In the genomic region with DNA sequence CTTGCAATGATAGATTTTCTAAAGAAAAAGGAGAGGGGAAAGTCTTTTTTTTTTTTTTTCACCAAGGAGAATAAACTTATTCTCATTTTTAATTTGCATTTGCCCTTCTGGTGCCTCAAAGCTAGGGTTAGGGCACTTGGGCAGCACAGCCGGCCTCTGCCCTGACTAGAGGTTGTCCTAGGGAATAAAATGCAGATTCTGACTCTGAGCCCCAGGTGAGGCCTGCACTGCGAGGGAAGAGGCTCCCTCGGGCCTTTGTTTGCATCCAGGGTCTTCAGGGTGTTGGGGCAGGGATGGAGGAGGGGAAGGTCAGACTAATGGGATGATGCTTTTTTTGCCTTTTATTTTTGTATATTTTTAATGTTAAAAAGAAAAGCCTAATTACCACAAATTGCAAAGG, we compare ENCODE assay signal across 24 cellular contexts. TPM values are rescaled to one million over a fixed set of nuclear protein-coding genes. Genes with fewer than 3 reads are reported as not detected.
DNase-seq lines count a peak whose midpoint lies in the region; ATAC-seq, FAIRE-seq and TF ChIP-seq lines count a peak whose summit lies in the region.
"Had no signal": no experiment of that assay in that cellular context is flagged by ENCODE, and none has a peak within 500 bp of the region (broad histone marks: within the 10 kb centered on the region; RNA-seq: fewer than 3 reads in every experiment).

No MANE protein-coding gene starts in this region.

- H3K27me3 ChIP-seq in heart right ventricle = no peaks in the 10 kb centered on the region
- H3K27me3 ChIP-seq: BE2C had no signal

- H3K4me1 Mint-ChIP-seq in chondrocyte (ENCODE audit: low read depth) (peaks cover 9% of the 10 kb centered on the region), type B pancreatic cell (ENCODE audit: unreplicated experiment) (peaks cover 12% of the 10 kb centered on the region)
- H3K4me1 Mint-ChIP-seq: CD4-positive, CD25-positive, alpha-beta regulatory T cell; CD8-positive, alpha-beta memory T cell had no signal

- intact Hi-C loops in heart right ventricle (cut with DNase I) = loop anchor here in 3 of 10 donors (5.0 to 10.0 kb wide), 3 partner anchors 62 to 69 kb away; a partner anchor contains a TSS
- intact Hi-C loops in left ventricle myocardium superior (cut with micrococcal nuclease) = no loop called here
- intact Hi-C loops in kidney (cut with DNase I) = no loop called here

- H3K36me3 Mint-ChIP-seq in chondrocyte (ENCODE audit: low read depth) = no peaks in the 10 kb centered on the region
- no peaks in the 10 kb centered on the region for H3K36me3 Mint-ChIP-seq in type B pancreatic cell
- H3K36me3 Mint-ChIP-seq: CD4-positive, CD25-positive, alpha-beta regulatory T cell; CD8-positive, alpha-beta memory T cell had no signal

- H3K27me3 Mint-ChIP-seq in chondrocyte (ENCODE audit: low read depth) (peaks cover 2% of the 10 kb centered on the region), type B pancreatic cell (no peaks in the 10 kb centered on the region)

- no peak for FAIRE-seq in kidney (lab: Jason Lieb, UNC)
- FAIRE-seq: A204.1, GM12878, GM19239, H54 had no signal

- H3K4me1 ChIP-seq in heart right ventricle (peaks cover 0 to 62% (median 16%) of the 10 kb centered on the region in 9 donors), kidney (ENCODE audit: control insufficient read depth in 1 of 2, insufficient read depth in 1 of 2, low read depth in 1 of 2, low read length in 2 of 2) (no peaks in the 10 kb centered on the region)
- H3K4me1 ChIP-seq: BE2C had no signal

- H3K36me3 ChIP-seq in heart right ventricle (no peaks in the 10 kb centered on the region), kidney (ENCODE audit: control insufficient read depth in 1 of 2, insufficient read depth in 2 of 2, low read length in 2 of 2) (no peaks in the 10 kb centered on the region)
- H3K36me3 ChIP-seq: BE2C had no signal

- H3K9me3 Mint-ChIP-seq in chondrocyte (ENCODE audit: low read depth) (no peaks in the 10 kb centered on the region), type B pancreatic cell (no peaks in the 10 kb centered on the region)
- H3K9me3 Mint-ChIP-seq: CD4-positive, CD25-positive, alpha-beta regulatory T cell; CD8-positive, alpha-beta memory T cell had no signal

- no peak for ATAC-seq in heart right ventricle
- no peak for ATAC-seq in left ventricle myocardium superior
- no peak for ATAC-seq in GM19463 (IDR thresholded peaks at IDR 0.05; ENCODE audit: unreplicated experiment)
- ATAC-seq: GM12878 had no signal

- H3K4me3 ChIP-seq in heart right ventricle (no peak overlapping the region), kidney (ENCODE audit: low read length in 2 of 2) (no peak overlapping the region)
- H3K4me3 ChIP-seq: GM12878, GM23248 had no signal

- WGBS in heart right ventricle, 2 donors = 51% methylated on average over 3 of the region's 3 CpGs

- peak overlapping the region in 6 of 10 donors; percentile 63 to 84 (median 74) for H3K27ac ChIP-seq in heart right ventricle
- H3K27ac ChIP-seq in kidney (ENCODE audit: low read depth in 2 of 2, low read length in 2 of 2) = no peak overlapping the region
- H3K27ac ChIP-seq: GM23248 had no signal

- H3K27ac Mint-ChIP-seq in chondrocyte (ENCODE audit: unreplicated experiment) = no peak overlapping the region
- H3K27ac Mint-ChIP-seq in type B pancreatic cell = no peak overlapping the region
- H3K27ac Mint-ChIP-seq: CD4-positive, CD25-positive, alpha-beta regulatory T cell; CD8-positive, alpha-beta memory T cell had no signal

- no peak overlapping the region for H3K9ac ChIP-seq in kidney (ENCODE audit: low read length in 2 of 2)
- H3K9ac ChIP-seq: GM23248 had no signal

- no peak for TF ChIP-seq CTCF in heart right ventricle (IDR thresholded peaks at IDR 0.05)
- no peak for TF ChIP-seq CTCF in chondrocyte (IDR thresholded peaks at IDR 0.05)
- TF ChIP-seq CTCF in kidney (IDR thresholded peaks at IDR 0.05; ENCODE audit: borderline replicate concordance, extremely low read depth, insufficient read depth) = no peak
- TF ChIP-seq CTCF in type B pancreatic cell (conservative IDR thresholded peaks at IDR 0.05) = no peak

- H3K9me3 ChIP-seq in heart right ventricle = no peaks in the 10 kb centered on the region
- no peaks in the 10 kb centered on the region for H3K9me3 ChIP-seq in kidney (ENCODE audit: control insufficient read depth in 1 of 2, low read length in 2 of 2)
- H3K9me3 ChIP-seq: BE2C had no signal

- DNase-seq in heart right ventricle = no peak
- no peak for DNase-seq in left ventricle myocardium superior
- peak; percentile 7 for DNase-seq in chondrocyte (ENCODE audit: low spot score)
- DNase-seq in kidney = peak; percentile 8
- no peak for DNase-seq in type B pancreatic cell (ENCODE audit: extremely low spot score, unreplicated experiment)
- DNase-seq: ACHN; BE2C; C1 segment of cervical spinal cord; CD4-positive, CD25-positive, alpha-beta regulatory T cell; CD8-positive, alpha-beta memory T cell; COR-L47; DMS 273 treated with DMSO at 0.1 percent for 48 hours; DMS53; DND-41; EL; GM23248; HCEC 1CT had no signal

- H3K4me3 Mint-ChIP-seq in chondrocyte (ENCODE audit: unreplicated experiment) (no peak overlapping the region), type B pancreatic cell (no peak overlapping the region)
- H3K4me3 Mint-ChIP-seq: CD4-positive, CD25-positive, alpha-beta regulatory T cell; CD8-positive, alpha-beta memory T cell had no signal

RNA-seq across cellular contexts. Expression of a gene that starts 7.8 kb away (rescaled TPM):
- total RNA-seq in heart right ventricle (1,000 to 10,000 TPM in 7 of 10 donors, 100 to 1,000 TPM in 3; 146 to 6,323 (median 1,764) TPM), left ventricle myocardium superior (2,865 TPM), chondrocyte (not detected in 3 replicates), kidney (not detected), type B pancreatic cell (ENCODE audit: low replicate concordance) (1.6 and 2.5 TPM in 2 replicates)
- polyA plus RNA-seq in heart right ventricle (1,000 to 10,000 TPM; 1,475 to 2,069 TPM), kidney (ENCODE audit: insufficient read depth, low read depth, low replicate concordance) (not detected)
- total RNA-seq: CD4-positive, CD25-positive, alpha-beta regulatory T cell; CD8-positive, alpha-beta memory T cell; GM12878; GM23248; HT-29 had no signal
- polyA plus RNA-seq: CD4-positive, CD25-positive, alpha-beta regulatory T cell; CD8-positive, alpha-beta memory T cell; GM23248 had no signal

RNA-seq across cellular contexts. Expression of a gene that starts 9.9 kb away (rescaled TPM):
- 10 to 100 TPM; 64.4 to 92.0 (median 76.8) TPM for total RNA-seq in heart right ventricle
- polyA plus RNA-seq in heart right ventricle = 100 to 1,000 TPM in 1 of 2 donors, 10 to 100 TPM in 1; 89.3 to 150 TPM
- 92.9 TPM for total RNA-seq in left ventricle myocardium superior
- total RNA-seq in chondrocyte = 49.2 to 64.5 TPM (median 57.3 TPM) in 3 replicates
- total RNA-seq in kidney = 60.0 TPM
- 119 TPM for polyA plus RNA-seq in kidney (ENCODE audit: insufficient read depth, low read depth, low replicate concordance)
- 122 and 142 TPM in 2 replicates for total RNA-seq in type B pancreatic cell (ENCODE audit: low replicate concordance)

RNA-seq across cellular contexts. Expression of a gene that starts 29.1 kb away (rescaled TPM):
- total RNA-seq in heart right ventricle (10 to 100 TPM; 14.1 to 31.3 (median 21.6) TPM), left ventricle myocardium superior (18.4 TPM), chondrocyte (242 to 422 TPM (median 412 TPM) in 3 replicates), kidney (164 TPM), type B pancreatic cell (ENCODE audit: low replicate concordance) (5.0 and 64.1 TPM in 2 replicates)
- polyA plus RNA-seq in heart right ventricle (10 to 100 TPM; 18.0 to 33.7 TPM), kidney (ENCODE audit: insufficient read depth, low read depth, low replicate concordance) (89.4 TPM)
- total RNA-seq: HT-29 had no signal

RNA-seq across cellular contexts. Expression of a gene that starts 51.0 kb away (rescaled TPM):
- total RNA-seq in heart right ventricle (10 to 100 TPM; 10.9 to 28.4 (median 13.5) TPM), left ventricle myocardium superior (17.6 TPM), chondrocyte (14.3 to 19.0 TPM (median 15.5 TPM) in 3 replicates), kidney (41.4 TPM), type B pancreatic cell (ENCODE audit: low replicate concordance) (25.2 and 27.2 TPM in 2 replicates)
- polyA plus RNA-seq in heart right ventricle (10 to 100 TPM in 1 of 2 donors, 1 to 10 TPM in 1; 6.7 to 22.8 TPM), kidney (ENCODE audit: insufficient read depth, low read depth, low replicate concordance) (16.3 TPM)

RNA-seq across cellular contexts. Expression of a gene that starts 55.9 kb away (rescaled TPM):
- total RNA-seq in heart right ventricle = 1 to 10 TPM in 6 of 10 donors, under 1 TPM in 4; 0.50 to 3.3 (median 1.2) TPM
- 1 to 10 TPM; 4.7 to 6.0 TPM for polyA plus RNA-seq in heart right ventricle
- total RNA-seq in left ventricle myocardium superior = 1.4 TPM
- total RNA-seq in chondrocyte = 0.31 to 0.44 TPM (median 0.37 TPM) in 3 replicates
- total RNA-seq in kidney = 0.25 TPM
- 1.0 TPM for polyA plus RNA-seq in kidney (ENCODE audit: insufficient read depth, low read depth, low replicate concordance)
- 5.6 and 6.7 TPM in 2 replicates for total RNA-seq in type B pancreatic cell (ENCODE audit: low replicate concordance)
- total RNA-seq: CD4-positive, CD25-positive, alpha-beta regulatory T cell; G401; GM12878; HT-29 had no signal

Comparison
In these comparisons a context has a peak if more than half of its experiments do, and no peak if none do; other contexts are left out.
1. DNase-seq: peak in chondrocyte (single experiment) and kidney (single experiment); none in heart right ventricle (0 of 2), left ventricle myocardium superior (single experiment) and type B pancreatic cell (single experiment).
2. H3K27ac ChIP-seq: peak in heart right ventricle (6 of 10); none in kidney (0 of 2).
3. RNA of a gene that starts 7.8 kb away (total RNA-seq): 2,865 TPM in left ventricle myocardium superior (single experiment) and 146 to 6,323 TPM in heart right ventricle; 1.6 to 2.5 TPM in type B pancreatic cell, not detected in chondrocyte and not detected in kidney (single experiment); every median in the first group is over 10 times any median in the second.